In the genomic region with DNA sequence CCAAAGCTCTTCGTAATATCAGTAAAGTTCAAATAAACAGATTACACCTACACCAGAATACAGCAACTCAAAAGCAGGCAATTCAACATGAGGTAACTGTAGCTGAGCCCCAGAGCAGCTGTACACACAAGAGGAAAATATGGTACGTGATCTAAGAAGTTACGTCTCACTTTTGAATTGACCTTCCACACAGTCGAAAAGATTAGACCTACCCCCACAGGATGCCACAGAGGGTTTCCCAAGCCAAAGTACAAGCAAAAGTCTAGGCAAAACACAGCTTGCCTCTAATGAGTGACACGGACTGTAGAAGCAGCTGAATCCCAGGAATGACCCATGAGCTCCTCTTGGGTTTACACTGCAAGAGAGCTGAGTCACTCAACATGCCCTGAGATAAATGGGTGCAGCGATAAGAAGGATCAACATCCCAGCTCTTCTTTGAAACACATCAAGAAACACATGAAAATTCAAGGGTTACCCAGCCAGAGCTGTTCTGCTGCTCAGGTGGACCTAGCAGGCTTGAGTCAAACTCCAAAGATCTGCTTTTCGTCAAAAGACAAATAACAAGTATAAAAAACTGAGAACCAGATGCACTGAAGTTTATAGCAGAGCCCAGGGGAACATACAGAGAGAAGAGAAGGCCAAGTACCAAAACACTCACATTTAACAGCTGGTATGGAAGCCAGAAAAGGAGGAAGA, we compare ENCODE assay signal across 2 cellular contexts.
A peak's percentile ranks its signal among the peaks of the same experiment; 100 is the strongest.
TF ChIP-seq lines count a peak whose summit lies in the region.

No MANE protein-coding gene starts in this region.

TF ChIP-seq in SK-N-SH, 30 proteins besides CTCF, POLR2A, EP300 and RAD21 (continued from another document):
- TF ChIP-seq, protein P1, sequence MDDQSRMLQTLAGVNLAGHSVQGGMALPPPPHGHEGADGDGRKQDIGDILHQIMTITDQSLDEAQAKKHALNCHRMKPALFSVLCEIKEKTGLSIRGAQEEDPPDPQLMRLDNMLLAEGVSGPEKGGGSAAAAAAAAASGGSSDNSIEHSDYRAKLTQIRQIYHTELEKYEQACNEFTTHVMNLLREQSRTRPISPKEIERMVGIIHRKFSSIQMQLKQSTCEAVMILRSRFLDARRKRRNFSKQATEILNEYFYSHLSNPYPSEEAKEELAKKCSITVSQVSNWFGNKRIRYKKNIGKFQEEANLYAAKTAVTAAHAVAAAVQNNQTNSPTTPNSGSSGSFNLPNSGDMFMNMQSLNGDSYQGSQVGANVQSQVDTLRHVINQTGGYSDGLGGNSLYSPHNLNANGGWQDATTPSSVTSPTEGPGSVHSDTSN (IDR thresholded peaks at IDR 0.05): peak; percentile 34; the same call in 1 of the 2 replicates
- TF ChIP-seq RCOR1 (IDR thresholded peaks at IDR 0.05; ENCODE audit: low read length): no peak
- no peak for TF ChIP-seq MEF2A (IDR thresholded peaks at IDR 0.05; ENCODE audit: borderline replicate concordance, low read depth)
- TF ChIP-seq, protein P2, sequence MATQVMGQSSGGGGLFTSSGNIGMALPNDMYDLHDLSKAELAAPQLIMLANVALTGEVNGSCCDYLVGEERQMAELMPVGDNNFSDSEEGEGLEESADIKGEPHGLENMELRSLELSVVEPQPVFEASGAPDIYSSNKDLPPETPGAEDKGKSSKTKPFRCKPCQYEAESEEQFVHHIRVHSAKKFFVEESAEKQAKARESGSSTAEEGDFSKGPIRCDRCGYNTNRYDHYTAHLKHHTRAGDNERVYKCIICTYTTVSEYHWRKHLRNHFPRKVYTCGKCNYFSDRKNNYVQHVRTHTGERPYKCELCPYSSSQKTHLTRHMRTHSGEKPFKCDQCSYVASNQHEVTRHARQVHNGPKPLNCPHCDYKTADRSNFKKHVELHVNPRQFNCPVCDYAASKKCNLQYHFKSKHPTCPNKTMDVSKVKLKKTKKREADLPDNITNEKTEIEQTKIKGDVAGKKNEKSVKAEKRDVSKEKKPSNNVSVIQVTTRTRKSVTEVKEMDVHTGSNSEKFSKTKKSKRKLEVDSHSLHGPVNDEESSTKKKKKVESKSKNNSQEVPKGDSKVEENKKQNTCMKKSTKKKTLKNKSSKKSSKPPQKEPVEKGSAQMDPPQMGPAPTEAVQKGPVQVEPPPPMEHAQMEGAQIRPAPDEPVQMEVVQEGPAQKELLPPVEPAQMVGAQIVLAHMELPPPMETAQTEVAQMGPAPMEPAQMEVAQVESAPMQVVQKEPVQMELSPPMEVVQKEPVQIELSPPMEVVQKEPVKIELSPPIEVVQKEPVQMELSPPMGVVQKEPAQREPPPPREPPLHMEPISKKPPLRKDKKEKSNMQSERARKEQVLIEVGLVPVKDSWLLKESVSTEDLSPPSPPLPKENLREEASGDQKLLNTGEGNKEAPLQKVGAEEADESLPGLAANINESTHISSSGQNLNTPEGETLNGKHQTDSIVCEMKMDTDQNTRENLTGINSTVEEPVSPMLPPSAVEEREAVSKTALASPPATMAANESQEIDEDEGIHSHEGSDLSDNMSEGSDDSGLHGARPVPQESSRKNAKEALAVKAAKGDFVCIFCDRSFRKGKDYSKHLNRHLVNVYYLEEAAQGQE (IDR thresholded peaks at IDR 0.05; ENCODE audit: low read depth, low read length): no peak
- TF ChIP-seq, protein P3, sequence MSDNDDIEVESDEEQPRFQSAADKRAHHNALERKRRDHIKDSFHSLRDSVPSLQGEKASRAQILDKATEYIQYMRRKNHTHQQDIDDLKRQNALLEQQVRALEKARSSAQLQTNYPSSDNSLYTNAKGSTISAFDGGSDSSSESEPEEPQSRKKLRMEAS (IDR thresholded peaks at IDR 0.05; ENCODE audit: low read depth): no peak
- peak; percentile 23; the same call in 1 of the 2 replicates for TF ChIP-seq FOSL2 (IDR thresholded peaks at IDR 0.05; ENCODE audit: borderline replicate concordance, low read depth)

TF ChIP-seq in SK-N-SH treated with all-trans-retinoic acid at 6 μM for 48 hours, 23 proteins besides CTCF, POLR2A, EP300 and RAD21 (continued from another document):
- TF ChIP-seq, protein P4, sequence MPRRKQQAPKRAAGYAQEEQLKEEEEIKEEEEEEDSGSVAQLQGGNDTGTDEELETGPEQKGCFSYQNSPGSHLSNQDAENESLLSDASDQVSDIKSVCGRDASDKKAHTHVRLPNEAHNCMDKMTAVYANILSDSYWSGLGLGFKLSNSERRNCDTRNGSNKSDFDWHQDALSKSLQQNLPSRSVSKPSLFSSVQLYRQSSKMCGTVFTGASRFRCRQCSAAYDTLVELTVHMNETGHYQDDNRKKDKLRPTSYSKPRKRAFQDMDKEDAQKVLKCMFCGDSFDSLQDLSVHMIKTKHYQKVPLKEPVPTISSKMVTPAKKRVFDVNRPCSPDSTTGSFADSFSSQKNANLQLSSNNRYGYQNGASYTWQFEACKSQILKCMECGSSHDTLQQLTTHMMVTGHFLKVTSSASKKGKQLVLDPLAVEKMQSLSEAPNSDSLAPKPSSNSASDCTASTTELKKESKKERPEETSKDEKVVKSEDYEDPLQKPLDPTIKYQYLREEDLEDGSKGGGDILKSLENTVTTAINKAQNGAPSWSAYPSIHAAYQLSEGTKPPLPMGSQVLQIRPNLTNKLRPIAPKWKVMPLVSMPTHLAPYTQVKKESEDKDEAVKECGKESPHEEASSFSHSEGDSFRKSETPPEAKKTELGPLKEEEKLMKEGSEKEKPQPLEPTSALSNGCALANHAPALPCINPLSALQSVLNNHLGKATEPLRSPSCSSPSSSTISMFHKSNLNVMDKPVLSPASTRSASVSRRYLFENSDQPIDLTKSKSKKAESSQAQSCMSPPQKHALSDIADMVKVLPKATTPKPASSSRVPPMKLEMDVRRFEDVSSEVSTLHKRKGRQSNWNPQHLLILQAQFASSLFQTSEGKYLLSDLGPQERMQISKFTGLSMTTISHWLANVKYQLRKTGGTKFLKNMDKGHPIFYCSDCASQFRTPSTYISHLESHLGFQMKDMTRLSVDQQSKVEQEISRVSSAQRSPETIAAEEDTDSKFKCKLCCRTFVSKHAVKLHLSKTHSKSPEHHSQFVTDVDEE (CRISPR knock-in tag; IDR thresholded peaks at IDR 0.05): no peak
- TF ChIP-seq, protein P5, sequence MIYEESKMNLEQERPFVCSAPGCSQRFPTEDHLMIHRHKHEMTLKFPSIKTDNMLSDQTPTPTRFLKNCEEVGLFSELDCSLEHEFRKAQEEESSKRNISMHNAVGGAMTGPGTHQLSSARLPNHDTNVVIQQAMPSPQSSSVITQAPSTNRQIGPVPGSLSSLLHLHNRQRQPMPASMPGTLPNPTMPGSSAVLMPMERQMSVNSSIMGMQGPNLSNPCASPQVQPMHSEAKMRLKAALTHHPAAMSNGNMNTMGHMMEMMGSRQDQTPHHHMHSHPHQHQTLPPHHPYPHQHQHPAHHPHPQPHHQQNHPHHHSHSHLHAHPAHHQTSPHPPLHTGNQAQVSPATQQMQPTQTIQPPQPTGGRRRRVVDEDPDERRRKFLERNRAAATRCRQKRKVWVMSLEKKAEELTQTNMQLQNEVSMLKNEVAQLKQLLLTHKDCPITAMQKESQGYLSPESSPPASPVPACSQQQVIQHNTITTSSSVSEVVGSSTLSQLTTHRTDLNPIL (CRISPR knock-in tag; IDR thresholded peaks at IDR 0.05; ENCODE audit: low read depth): no peak
- no peak for TF ChIP-seq ISL1 (CRISPR knock-in tag; IDR thresholded peaks at IDR 0.05)
- no peak for TF ChIP-seq ZNF70 (CRISPR knock-in tag; IDR thresholded peaks at IDR 0.05)
- no peak for TF ChIP-seq PPARA (CRISPR knock-in tag; IDR thresholded peaks at IDR 0.05; ENCODE audit: borderline replicate concordance)
- no peak for TF ChIP-seq ZNF565 (CRISPR knock-in tag; conservative IDR thresholded peaks at IDR 0.05; ENCODE audit: low read depth)
- no peak for TF ChIP-seq CSDC2 (CRISPR knock-in tag; IDR thresholded peaks at IDR 0.05)
- TF ChIP-seq, protein P6, sequence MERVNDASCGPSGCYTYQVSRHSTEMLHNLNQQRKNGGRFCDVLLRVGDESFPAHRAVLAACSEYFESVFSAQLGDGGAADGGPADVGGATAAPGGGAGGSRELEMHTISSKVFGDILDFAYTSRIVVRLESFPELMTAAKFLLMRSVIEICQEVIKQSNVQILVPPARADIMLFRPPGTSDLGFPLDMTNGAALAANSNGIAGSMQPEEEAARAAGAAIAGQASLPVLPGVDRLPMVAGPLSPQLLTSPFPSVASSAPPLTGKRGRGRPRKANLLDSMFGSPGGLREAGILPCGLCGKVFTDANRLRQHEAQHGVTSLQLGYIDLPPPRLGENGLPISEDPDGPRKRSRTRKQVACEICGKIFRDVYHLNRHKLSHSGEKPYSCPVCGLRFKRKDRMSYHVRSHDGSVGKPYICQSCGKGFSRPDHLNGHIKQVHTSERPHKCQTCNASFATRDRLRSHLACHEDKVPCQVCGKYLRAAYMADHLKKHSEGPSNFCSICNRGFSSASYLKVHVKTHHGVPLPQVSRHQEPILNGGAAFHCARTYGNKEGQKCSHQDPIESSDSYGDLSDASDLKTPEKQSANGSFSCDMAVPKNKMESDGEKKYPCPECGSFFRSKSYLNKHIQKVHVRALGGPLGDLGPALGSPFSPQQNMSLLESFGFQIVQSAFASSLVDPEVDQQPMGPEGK (CRISPR knock-in tag; IDR thresholded peaks at IDR 0.05; ENCODE audit: borderline replicate concordance): no peak
- TF ChIP-seq ARNTL (CRISPR knock-in tag; IDR thresholded peaks at IDR 0.05; ENCODE audit: borderline replicate concordance, low read depth): no peak
- TF ChIP-seq ZNF8 (CRISPR knock-in tag; IDR thresholded peaks at IDR 0.05): no peak
- TF ChIP-seq GLIS3 (CRISPR knock-in tag; IDR thresholded peaks at IDR 0.05): no peak
- TF ChIP-seq TCF4 (CRISPR knock-in tag; IDR thresholded peaks at IDR 0.05; ENCODE audit: borderline replicate concordance): no peak
